In genomic region chr7:88111136-88111748, GRCh38 we compare ENCODE assay signal across 9 cellular contexts.
DNase-seq lines count a peak whose midpoint lies in the region; ATAC-seq and TF ChIP-seq lines count a peak whose summit lies in the region.
"Had no signal": no experiment of that assay in that cellular context is flagged by ENCODE, and none has a peak within 500 bp of the region (broad histone marks: within the 10 kb centered on the region; RNA-seq: fewer than 3 reads in every experiment).

No MANE protein-coding gene starts in this region.

- no peak overlapping the region for H3K4me2 ChIP-seq in H9 (ENCODE audit: insufficient read depth, insufficient read length, low read length)

- H3K9me3 Mint-ChIP-seq in H9: no peaks in the 10 kb centered on the region
- H3K9me3 Mint-ChIP-seq: T-helper 1 cell treated with Interleukin-12 subunit alpha and Interleukin-12 subunit beta and Interleukin-4 antibody, amounts not matched to agents 30 μg/mL and 1 μg/mL, for 36 hours had no signal

- no peak overlapping the region for H3T11ph ChIP-seq in H9 (ENCODE audit: low read length)

- no peak overlapping the region for H3K56ac ChIP-seq in H9 (ENCODE audit: insufficient read length, low read depth, low read length)

- H3K23me2 ChIP-seq in H9 (ENCODE audit: insufficient read length, low read depth, low read length, poor library complexity, severe bottlenecking): no peaks in the 10 kb centered on the region

- no peak overlapping the region for H4K91ac ChIP-seq in H9 (ENCODE audit: insufficient read length, low read depth, low read length)

- no peaks in the 10 kb centered on the region for H3K79me2 ChIP-seq in H9 (ENCODE audit: insufficient read depth, low read length)

- no peak overlapping the region for H4K5ac ChIP-seq in H9 (ENCODE audit: insufficient read length, low read depth, low read length)

- H3K27ac ChIP-seq in H9 (ENCODE audit: insufficient read length, low read depth, low read length): no peak overlapping the region
- H3K27ac ChIP-seq in VCaP: no peak overlapping the region
- no peak overlapping the region for H3K27ac ChIP-seq in stomach

- peak; percentile 49 for ATAC-seq in left ventricle myocardium superior
- no peak for ATAC-seq in HG03196 (IDR thresholded peaks at IDR 0.05; ENCODE audit: unreplicated experiment)

- no peaks in the 10 kb centered on the region for H4K20me1 ChIP-seq in H9 (ENCODE audit: control insufficient read depth, insufficient read depth, insufficient read length)

- no peak for TF ChIP-seq EP300 in stomach (IDR thresholded peaks at IDR 0.05)

- H3K36me3 Mint-ChIP-seq in H9 (ENCODE audit: insufficient read depth in 1 of 3, low read depth in 3 of 3): peaks cover 2 to 11% (median 5%) of the 10 kb centered on the region in 3 experiments; a peak in 5 of 7 replicates

- no peaks in the 10 kb centered on the region; the same call in 1 of the 2 replicates for H3K4me1 ChIP-seq in H9 (ENCODE audit: insufficient read depth, low read length)
- no peaks in the 10 kb centered on the region for H3K4me1 ChIP-seq in stomach

- H4K8ac ChIP-seq in H9 (replicated peaks; ENCODE audit: insufficient read length, low read depth, low read length): no peak overlapping the region

- H3K79me1 ChIP-seq in H9 (ENCODE audit: insufficient read depth, low read depth, low read length, poor library complexity, severe bottlenecking): no peaks in the 10 kb centered on the region

- intact Hi-C loops in left ventricle myocardium superior (cut with micrococcal nuclease) (loop anchor here (5.0 kb wide), 1 partner anchor 314 kb away; no protein-coding TSS in a partner anchor), stomach (cut with DNase I; ENCODE audit: low total_unique reads) (no loop called here)

- H3K36me3 ChIP-seq in stomach: no peaks in the 10 kb centered on the region

- no peak overlapping the region for H2BK15ac ChIP-seq in H9 (ENCODE audit: low read depth, low read length)

- H2BK20ac ChIP-seq in H9 (ENCODE audit: low read depth, low read length, poor library complexity, severe bottlenecking): no peak overlapping the region

- no peak overlapping the region for H3K27ac Mint-ChIP-seq in H9
- H3K27ac Mint-ChIP-seq: T-helper 1 cell treated with Interleukin-12 subunit alpha and Interleukin-12 subunit beta and Interleukin-4 antibody, amounts not matched to agents 30 μg/mL and 1 μg/mL, for 36 hours had no signal

- no peak overlapping the region for H3K4me3 ChIP-seq in stomach

- no peak overlapping the region for H2BK5ac ChIP-seq in H9 (ENCODE audit: insufficient read length, low read length)

- H2BK12ac ChIP-seq in H9 (ENCODE audit: insufficient read length, low read depth, low read length): no peak overlapping the region

- H2AK5ac ChIP-seq in H9 (ENCODE audit: insufficient read length, low read length): no peak overlapping the region

- H3K4me1 Mint-ChIP-seq in H9: peaks cover 23 to 27% of the 10 kb centered on the region in 2 experiments

- H2BK120ac ChIP-seq in H9 (ENCODE audit: low read depth, low read length, poor library complexity, severe bottlenecking): no peak overlapping the region

- H2AFZ ChIP-seq in H9 (ENCODE audit: low read length): no peak overlapping the region

- DNase-seq in DMS53 treated with DMSO at 0.1 percent for 48 hours (lab: John Stamatoyannopoulos, UW; ENCODE audit: unreplicated experiment) (peak; percentile 55), H9 (no peak), NCI-H146 (lab: John Stamatoyannopoulos, UW) (peak; percentile 41), left ventricle myocardium superior (no peak), stomach (no peak), ureter (ENCODE audit: low spot score) (no peak)

- no peaks in the 10 kb centered on the region for H3K9me3 ChIP-seq in H9 (ENCODE audit: control insufficient read depth, low read depth, low read length)
- H3K9me3 ChIP-seq in stomach: no peaks in the 10 kb centered on the region

- no CpG with 5 or more reads among the region's 4 CpGs for WGBS in H9 (ENCODE audit: extremely low coverage, insufficient read length, low lambda C conversion rate)
- WGBS in stomach, 5 donors: 21 to 24% (median 23%) methylated on average over 4 of the region's 4 CpGs

- H3K14ac ChIP-seq in H9 (ENCODE audit: insufficient read depth, low read length): no peak overlapping the region

- H3K27me3 Mint-ChIP-seq in H9 (ENCODE audit: low read depth): no peaks in the 10 kb centered on the region

- TF ChIP-seq POLR2A in stomach (IDR thresholded peaks at IDR 0.05): no peak

- H3K27me3 ChIP-seq in H9 (ENCODE audit: insufficient read depth, low read length) (no peaks in the 10 kb centered on the region), stomach (no peaks in the 10 kb centered on the region)

- no peak overlapping the region for H3K4ac ChIP-seq in H9 (ENCODE audit: low read depth, low read length)

- H3K4me3 Mint-ChIP-seq in H9: no peak overlapping the region
- H3K4me3 Mint-ChIP-seq: T-helper 1 cell treated with Interleukin-12 subunit alpha and Interleukin-12 subunit beta and Interleukin-4 antibody, amounts not matched to agents 30 μg/mL and 1 μg/mL, for 36 hours had no signal

- H3K18ac ChIP-seq in H9 (ENCODE audit: insufficient read length, low read depth, low read length): no peak overlapping the region

- no peak overlapping the region for H3K9ac ChIP-seq in H9 (ENCODE audit: extremely low read depth, insufficient read length, low read length)

- no peak overlapping the region for H3K23ac ChIP-seq in H9 (ENCODE audit: insufficient read length, low read depth, low read length)

- TF ChIP-seq CTCF in H9 (conservative IDR thresholded peaks at IDR 0.05) (peak; percentile 80), VCaP (conservative IDR thresholded peaks at IDR 0.05) (peak; percentile 77), stomach (IDR thresholded peaks at IDR 0.05) (peak in 5 of 7 experiments; percentile 22 to 50 (median 29))

Comparison
In these comparisons a context has a peak if more than half of its experiments do, and no peak if none do; other contexts are left out.
1. DNase-seq: peak in DMS53 treated with DMSO at 0.1 percent for 48 hours (single experiment) and NCI-H146 (single experiment); none in H9 (single experiment), left ventricle myocardium superior (single experiment), stomach (single experiment) and ureter (single experiment).
2. CTCF ChIP-seq: peak in every context shown above with its lines; median percentile 80 in H9; 77 in VCaP; 29 in stomach.